Comparison of ENCODE assay signal across 2 cellular contexts in the genomic region with DNA sequence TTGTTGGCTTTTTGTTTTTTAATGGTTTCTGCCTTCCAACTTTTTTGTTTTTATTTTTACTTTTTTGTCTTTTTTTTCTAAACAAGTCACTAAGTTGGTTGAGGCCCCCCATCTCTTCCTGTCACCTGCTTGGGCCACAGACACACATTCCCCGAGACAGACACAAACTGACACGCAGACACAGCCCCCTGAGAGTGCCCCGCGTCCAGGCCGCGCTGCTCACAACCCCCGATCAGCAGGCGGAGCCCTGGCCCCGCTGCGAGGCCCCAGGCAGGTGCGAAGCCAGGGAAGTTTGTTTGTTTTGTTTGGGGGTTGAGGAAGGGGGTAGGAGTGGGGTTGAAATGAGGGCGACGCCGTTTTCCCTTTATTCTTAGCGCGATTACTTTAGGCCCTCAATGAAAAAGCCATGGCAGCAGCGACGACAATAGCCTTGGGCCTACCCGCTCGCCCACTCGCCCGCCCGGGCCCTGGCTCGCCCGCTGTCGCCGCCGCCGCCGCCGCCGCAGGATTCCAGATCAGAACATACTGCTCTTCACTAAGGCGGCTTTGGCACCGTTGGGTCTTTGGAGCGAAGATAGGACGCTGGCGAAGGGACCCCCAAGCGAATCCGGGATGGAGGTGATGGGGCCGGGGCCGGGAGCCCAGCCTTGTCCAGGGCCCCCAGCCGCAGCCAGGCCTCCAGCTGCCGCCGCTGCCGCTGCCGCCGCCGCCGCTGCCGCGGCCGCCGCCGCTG.
TF ChIP-seq lines count a peak whose summit lies in the region.

No MANE protein-coding gene starts in this region.

TF ChIP-seq in GM23338, 12 proteins besides CTCF, POLR2A, EP300 and RAD21:
- no peak for TF ChIP-seq NANOG (IDR thresholded peaks at IDR 0.05; ENCODE audit: borderline replicate concordance)
- TF ChIP-seq EZH2phosphoT487 (IDR thresholded peaks at IDR 0.05; ENCODE audit: unreplicated experiment): peak; percentile 97
- TF ChIP-seq ZNF331 (CRISPR knock-in tag; IDR thresholded peaks at IDR 0.05; ENCODE audit: low read depth): no peak
- peak; percentile 98 for TF ChIP-seq EZH2 (IDR thresholded peaks at IDR 0.05; ENCODE audit: low read depth, unreplicated experiment)
- TF ChIP-seq, protein P1, sequence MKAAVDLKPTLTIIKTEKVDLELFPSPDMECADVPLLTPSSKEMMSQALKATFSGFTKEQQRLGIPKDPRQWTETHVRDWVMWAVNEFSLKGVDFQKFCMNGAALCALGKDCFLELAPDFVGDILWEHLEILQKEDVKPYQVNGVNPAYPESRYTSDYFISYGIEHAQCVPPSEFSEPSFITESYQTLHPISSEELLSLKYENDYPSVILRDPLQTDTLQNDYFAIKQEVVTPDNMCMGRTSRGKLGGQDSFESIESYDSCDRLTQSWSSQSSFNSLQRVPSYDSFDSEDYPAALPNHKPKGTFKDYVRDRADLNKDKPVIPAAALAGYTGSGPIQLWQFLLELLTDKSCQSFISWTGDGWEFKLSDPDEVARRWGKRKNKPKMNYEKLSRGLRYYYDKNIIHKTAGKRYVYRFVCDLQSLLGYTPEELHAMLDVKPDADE (IDR thresholded peaks at IDR 0.05): no peak
- no peak for TF ChIP-seq POLR2AphosphoS5 (IDR thresholded peaks at IDR 0.05; ENCODE audit: low read depth)
- no peak for TF ChIP-seq JUNB (IDR thresholded peaks at IDR 0.05; ENCODE audit: unreplicated experiment)
- TF ChIP-seq, protein P2, sequence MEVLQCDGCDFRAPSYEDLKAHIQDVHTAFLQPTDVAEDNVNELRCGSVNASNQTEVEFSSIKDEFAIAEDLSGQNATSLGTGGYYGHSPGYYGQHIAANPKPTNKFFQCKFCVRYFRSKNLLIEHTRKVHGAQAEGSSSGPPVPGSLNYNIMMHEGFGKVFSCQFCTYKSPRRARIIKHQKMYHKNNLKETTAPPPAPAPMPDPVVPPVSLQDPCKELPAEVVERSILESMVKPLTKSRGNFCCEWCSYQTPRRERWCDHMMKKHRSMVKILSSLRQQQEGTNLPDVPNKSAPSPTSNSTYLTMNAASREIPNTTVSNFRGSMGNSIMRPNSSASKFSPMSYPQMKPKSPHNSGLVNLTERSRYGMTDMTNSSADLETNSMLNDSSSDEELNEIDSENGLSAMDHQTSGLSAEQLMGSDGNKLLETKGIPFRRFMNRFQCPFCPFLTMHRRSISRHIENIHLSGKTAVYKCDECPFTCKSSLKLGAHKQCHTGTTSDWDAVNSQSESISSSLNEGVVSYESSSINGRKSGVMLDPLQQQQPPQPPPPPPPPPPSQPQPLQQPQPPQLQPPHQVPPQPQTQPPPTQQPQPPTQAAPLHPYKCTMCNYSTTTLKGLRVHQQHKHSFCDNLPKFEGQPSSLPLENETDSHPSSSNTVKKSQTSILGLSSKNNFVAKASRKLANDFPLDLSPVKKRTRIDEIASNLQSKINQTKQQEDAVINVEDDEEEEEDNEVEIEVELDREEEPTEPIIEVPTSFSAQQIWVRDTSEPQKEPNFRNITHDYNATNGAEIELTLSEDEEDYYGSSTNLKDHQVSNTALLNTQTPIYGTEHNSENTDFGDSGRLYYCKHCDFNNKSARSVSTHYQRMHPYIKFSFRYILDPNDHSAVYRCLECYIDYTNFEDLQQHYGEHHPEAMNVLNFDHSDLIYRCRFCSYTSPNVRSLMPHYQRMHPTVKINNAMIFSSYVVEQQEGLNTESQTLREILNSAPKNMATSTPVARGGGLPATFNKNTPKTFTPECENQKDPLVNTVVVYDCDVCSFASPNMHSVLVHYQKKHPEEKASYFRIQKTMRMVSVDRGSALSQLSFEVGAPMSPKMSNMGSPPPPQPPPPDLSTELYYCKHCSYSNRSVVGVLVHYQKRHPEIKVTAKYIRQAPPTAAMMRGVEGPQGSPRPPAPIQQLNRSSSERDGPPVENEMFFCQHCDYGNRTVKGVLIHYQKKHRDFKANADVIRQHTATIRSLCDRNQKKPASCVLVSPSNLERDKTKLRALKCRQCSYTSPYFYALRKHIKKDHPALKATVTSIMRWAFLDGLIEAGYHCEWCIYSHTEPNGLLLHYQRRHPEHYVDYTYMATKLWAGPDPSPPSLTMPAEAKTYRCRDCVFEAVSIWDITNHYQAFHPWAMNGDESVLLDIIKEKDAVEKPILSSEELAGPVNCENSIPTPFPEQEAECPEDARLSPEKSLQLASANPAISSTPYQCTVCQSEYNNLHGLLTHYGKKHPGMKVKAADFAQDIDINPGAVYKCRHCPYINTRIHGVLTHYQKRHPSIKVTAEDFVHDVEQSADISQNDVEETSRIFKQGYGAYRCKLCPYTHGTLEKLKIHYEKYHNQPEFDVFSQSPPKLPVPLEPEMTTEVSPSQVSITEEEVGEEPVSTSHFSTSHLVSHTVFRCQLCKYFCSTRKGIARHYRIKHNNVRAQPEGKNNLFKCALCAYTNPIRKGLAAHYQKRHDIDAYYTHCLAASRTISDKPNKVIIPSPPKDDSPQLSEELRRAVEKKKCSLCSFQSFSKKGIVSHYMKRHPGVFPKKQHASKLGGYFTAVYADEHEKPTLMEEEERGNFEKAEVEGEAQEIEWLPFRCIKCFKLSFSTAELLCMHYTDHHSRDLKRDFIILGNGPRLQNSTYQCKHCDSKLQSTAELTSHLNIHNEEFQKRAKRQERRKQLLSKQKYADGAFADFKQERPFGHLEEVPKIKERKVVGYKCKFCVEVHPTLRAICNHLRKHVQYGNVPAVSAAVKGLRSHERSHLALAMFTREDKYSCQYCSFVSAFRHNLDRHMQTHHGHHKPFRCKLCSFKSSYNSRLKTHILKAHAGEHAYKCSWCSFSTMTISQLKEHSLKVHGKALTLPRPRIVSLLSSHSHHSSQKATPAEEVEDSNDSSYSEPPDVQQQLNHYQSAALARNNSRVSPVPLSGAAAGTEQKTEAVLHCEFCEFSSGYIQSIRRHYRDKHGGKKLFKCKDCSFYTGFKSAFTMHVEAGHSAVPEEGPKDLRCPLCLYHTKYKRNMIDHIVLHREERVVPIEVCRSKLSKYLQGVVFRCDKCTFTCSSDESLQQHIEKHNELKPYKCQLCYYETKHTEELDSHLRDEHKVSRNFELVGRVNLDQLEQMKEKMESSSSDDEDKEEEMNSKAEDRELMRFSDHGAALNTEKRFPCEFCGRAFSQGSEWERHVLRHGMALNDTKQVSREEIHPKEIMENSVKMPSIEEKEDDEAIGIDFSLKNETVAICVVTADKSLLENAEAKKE (CRISPR knock-in tag; IDR thresholded peaks at IDR 0.05): no peak

TF ChIP-seq in H1, 55 proteins besides CTCF, POLR2A, EP300 and RAD21:
- TF ChIP-seq, protein P3, sequence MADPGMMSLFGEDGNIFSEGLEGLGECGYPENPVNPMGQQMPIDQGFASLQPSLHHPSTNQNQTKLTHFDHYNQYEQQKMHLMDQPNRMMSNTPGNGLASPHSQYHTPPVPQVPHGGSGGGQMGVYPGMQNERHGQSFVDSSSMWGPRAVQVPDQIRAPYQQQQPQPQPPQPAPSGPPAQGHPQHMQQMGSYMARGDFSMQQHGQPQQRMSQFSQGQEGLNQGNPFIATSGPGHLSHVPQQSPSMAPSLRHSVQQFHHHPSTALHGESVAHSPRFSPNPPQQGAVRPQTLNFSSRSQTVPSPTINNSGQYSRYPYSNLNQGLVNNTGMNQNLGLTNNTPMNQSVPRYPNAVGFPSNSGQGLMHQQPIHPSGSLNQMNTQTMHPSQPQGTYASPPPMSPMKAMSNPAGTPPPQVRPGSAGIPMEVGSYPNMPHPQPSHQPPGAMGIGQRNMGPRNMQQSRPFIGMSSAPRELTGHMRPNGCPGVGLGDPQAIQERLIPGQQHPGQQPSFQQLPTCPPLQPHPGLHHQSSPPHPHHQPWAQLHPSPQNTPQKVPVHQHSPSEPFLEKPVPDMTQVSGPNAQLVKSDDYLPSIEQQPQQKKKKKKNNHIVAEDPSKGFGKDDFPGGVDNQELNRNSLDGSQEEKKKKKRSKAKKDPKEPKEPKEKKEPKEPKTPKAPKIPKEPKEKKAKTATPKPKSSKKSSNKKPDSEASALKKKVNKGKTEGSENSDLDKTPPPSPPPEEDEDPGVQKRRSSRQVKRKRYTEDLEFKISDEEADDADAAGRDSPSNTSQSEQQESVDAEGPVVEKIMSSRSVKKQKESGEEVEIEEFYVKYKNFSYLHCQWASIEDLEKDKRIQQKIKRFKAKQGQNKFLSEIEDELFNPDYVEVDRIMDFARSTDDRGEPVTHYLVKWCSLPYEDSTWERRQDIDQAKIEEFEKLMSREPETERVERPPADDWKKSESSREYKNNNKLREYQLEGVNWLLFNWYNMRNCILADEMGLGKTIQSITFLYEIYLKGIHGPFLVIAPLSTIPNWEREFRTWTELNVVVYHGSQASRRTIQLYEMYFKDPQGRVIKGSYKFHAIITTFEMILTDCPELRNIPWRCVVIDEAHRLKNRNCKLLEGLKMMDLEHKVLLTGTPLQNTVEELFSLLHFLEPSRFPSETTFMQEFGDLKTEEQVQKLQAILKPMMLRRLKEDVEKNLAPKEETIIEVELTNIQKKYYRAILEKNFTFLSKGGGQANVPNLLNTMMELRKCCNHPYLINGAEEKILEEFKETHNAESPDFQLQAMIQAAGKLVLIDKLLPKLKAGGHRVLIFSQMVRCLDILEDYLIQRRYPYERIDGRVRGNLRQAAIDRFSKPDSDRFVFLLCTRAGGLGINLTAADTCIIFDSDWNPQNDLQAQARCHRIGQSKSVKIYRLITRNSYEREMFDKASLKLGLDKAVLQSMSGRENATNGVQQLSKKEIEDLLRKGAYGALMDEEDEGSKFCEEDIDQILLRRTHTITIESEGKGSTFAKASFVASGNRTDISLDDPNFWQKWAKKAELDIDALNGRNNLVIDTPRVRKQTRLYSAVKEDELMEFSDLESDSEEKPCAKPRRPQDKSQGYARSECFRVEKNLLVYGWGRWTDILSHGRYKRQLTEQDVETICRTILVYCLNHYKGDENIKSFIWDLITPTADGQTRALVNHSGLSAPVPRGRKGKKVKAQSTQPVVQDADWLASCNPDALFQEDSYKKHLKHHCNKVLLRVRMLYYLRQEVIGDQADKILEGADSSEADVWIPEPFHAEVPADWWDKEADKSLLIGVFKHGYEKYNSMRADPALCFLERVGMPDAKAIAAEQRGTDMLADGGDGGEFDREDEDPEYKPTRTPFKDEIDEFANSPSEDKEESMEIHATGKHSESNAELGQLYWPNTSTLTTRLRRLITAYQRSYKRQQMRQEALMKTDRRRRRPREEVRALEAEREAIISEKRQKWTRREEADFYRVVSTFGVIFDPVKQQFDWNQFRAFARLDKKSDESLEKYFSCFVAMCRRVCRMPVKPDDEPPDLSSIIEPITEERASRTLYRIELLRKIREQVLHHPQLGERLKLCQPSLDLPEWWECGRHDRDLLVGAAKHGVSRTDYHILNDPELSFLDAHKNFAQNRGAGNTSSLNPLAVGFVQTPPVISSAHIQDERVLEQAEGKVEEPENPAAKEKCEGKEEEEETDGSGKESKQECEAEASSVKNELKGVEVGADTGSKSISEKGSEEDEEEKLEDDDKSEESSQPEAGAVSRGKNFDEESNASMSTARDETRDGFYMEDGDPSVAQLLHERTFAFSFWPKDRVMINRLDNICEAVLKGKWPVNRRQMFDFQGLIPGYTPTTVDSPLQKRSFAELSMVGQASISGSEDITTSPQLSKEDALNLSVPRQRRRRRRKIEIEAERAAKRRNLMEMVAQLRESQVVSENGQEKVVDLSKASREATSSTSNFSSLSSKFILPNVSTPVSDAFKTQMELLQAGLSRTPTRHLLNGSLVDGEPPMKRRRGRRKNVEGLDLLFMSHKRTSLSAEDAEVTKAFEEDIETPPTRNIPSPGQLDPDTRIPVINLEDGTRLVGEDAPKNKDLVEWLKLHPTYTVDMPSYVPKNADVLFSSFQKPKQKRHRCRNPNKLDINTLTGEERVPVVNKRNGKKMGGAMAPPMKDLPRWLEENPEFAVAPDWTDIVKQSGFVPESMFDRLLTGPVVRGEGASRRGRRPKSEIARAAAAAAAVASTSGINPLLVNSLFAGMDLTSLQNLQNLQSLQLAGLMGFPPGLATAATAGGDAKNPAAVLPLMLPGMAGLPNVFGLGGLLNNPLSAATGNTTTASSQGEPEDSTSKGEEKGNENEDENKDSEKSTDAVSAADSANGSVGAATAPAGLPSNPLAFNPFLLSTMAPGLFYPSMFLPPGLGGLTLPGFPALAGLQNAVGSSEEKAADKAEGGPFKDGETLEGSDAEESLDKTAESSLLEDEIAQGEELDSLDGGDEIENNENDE (IDR thresholded peaks at IDR 0.05; ENCODE audit: insufficient replicate concordance, low read length): no peak
- TF ChIP-seq PHF8 (conservative IDR thresholded peaks at IDR 0.05; ENCODE audit: low read depth, low read length) (no peak), CEBPB (IDR thresholded peaks at IDR 0.05; ENCODE audit: low read depth, low read length) (no peak), CBX8 (IDR thresholded peaks at IDR 0.05; ENCODE audit: borderline replicate concordance, low read depth, low read length) (peak; percentile 80), POLR2AphosphoS5 (IDR thresholded peaks at IDR 0.05; ENCODE audit: low read depth, low read length) (no peak), TCF12 (IDR thresholded peaks at IDR 0.05; ENCODE audit: low read depth, low read length) (peak; percentile 35; the same call in 1 of the 2 replicates), CHD1 (IDR thresholded peaks at IDR 0.05; ENCODE audit: low read depth, low read length) (no peak), SIN3A (conservative IDR thresholded peaks at IDR 0.05 in 1 of 2, IDR thresholded peaks at IDR 0.05 in 1 of 2; ENCODE audit: low read depth in 1 of 2, low read length in 2 of 2) (no peak), TBP (IDR thresholded peaks at IDR 0.05; ENCODE audit: low read depth, low read length) (no peak), SAP30 (IDR thresholded peaks at IDR 0.05; ENCODE audit: insufficient read depth, insufficient replicate concordance, low read length) (no peak), RNF2 (IDR thresholded peaks at IDR 0.05; ENCODE audit: borderline replicate concordance, low read depth, low read length, missing control alignments, poor library complexity, severe bottlenecking) (no peak), CREB1 (IDR thresholded peaks at IDR 0.05) (no peak), BACH1 (IDR thresholded peaks at IDR 0.05; ENCODE audit: low read length) (no peak), BCL11A (IDR thresholded peaks at IDR 0.05; ENCODE audit: low read depth in 2 of 2, low read length in 2 of 2) (no peak), TAF1 (IDR thresholded peaks at IDR 0.05; ENCODE audit: low read depth, low read length) (no peak)
- TF ChIP-seq, protein P4, sequence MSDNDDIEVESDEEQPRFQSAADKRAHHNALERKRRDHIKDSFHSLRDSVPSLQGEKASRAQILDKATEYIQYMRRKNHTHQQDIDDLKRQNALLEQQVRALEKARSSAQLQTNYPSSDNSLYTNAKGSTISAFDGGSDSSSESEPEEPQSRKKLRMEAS (IDR thresholded peaks at IDR 0.05): peak; percentile 91
- TF ChIP-seq, protein P5, sequence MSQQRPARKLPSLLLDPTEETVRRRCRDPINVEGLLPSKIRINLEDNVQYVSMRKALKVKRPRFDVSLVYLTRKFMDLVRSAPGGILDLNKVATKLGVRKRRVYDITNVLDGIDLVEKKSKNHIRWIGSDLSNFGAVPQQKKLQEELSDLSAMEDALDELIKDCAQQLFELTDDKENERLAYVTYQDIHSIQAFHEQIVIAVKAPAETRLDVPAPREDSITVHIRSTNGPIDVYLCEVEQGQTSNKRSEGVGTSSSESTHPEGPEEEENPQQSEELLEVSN (IDR thresholded peaks at IDR 0.05): peak; percentile 93
